8 cellular contexts compared by ENCODE assay signal in genomic region chr19:10748924-10749434, GRCh38. TPM values are rescaled to one million over a fixed set of nuclear protein-coding genes. Genes with fewer than 3 reads are reported as not detected.
DNase-seq lines count a peak whose midpoint lies in the region; ATAC-seq and TF ChIP-seq lines count a peak whose summit lies in the region.

No MANE protein-coding gene starts in this region.

- H3K79me1 ChIP-seq in mesenchymal stem cell (replicated peaks; ENCODE audit: low read length, poor library complexity, severe bottlenecking), result peaks cover 40% of the 10 kb centered on the region

- no peak overlapping the region for H2BK120ac ChIP-seq in mesenchymal stem cell (ENCODE audit: low read depth, low read length)

- no peaks in the 10 kb centered on the region for H3K27me3 Mint-ChIP-seq in central memory CD8-positive, alpha-beta T cell

- peak; percentile 63 for DNase-seq in DMS153 treated with DMSO at 0.1 percent for 48 hours (lab: John Stamatoyannopoulos, UW; ENCODE audit: unreplicated experiment)
- peak; percentile 70 for DNase-seq in NCI-H2171 (lab: John Stamatoyannopoulos, UW)
- DNase-seq in central memory CD8-positive, alpha-beta T cell (ENCODE audit: low spot score in 2 of 2), result no peak
- peak; percentile 43 for DNase-seq in mesenchymal stem cell
- no peak for DNase-seq in lower leg skin (ENCODE audit: low spot score in 2 of 2)
- no peak for DNase-seq in GM20000 (ENCODE audit: low spot score)

- peak overlapping the region in 1 of 2 experiments; percentile 81 for H3K18ac ChIP-seq in mesenchymal stem cell (ENCODE audit: low read depth in 1 of 2, low read length in 2 of 2)

- peak overlapping the region; percentile 78 for H3K27ac Mint-ChIP-seq in central memory CD8-positive, alpha-beta T cell (ENCODE audit: low read depth)

- peak overlapping the region; percentile 23 for H3K4me3 Mint-ChIP-seq in central memory CD8-positive, alpha-beta T cell

- TF ChIP-seq CTCF in lower leg skin (IDR thresholded peaks at IDR 0.05) (no peak), GM20000 (IDR thresholded peaks at IDR 0.05; ENCODE audit: extremely low read depth, missing control alignments) (no peak)

- H2BK15ac ChIP-seq in mesenchymal stem cell (ENCODE audit: low read depth, poor library complexity, severe bottlenecking), result no peak overlapping the region

- no peak for TF ChIP-seq POLR2A in lower leg skin (IDR thresholded peaks at IDR 0.05)

- H4K8ac ChIP-seq in mesenchymal stem cell (ENCODE audit: low read length), result no peak overlapping the region

- H3K4me3 ChIP-seq in mesenchymal stem cell (ENCODE audit: insufficient read depth in 1 of 2, low read depth in 1 of 2, low read length in 2 of 2), result no peak overlapping the region
- H3K4me3 ChIP-seq in lower leg skin (ENCODE audit: low read depth, poor library complexity, severe bottlenecking), result no peak overlapping the region

- H3K9ac ChIP-seq in mesenchymal stem cell (ENCODE audit: low read length), result peak overlapping the region; percentile 32

- no peak overlapping the region for H4K91ac ChIP-seq in mesenchymal stem cell (ENCODE audit: low read length)

- H3K4me2 ChIP-seq in mesenchymal stem cell (ENCODE audit: low read length, poor library complexity, severe bottlenecking), result no peak overlapping the region

- no peaks in the 10 kb centered on the region for H3K9me3 ChIP-seq in mesenchymal stem cell (ENCODE audit: control insufficient read depth, low read length)

- H2BK5ac ChIP-seq in mesenchymal stem cell (ENCODE audit: low read depth, low read length, poor library complexity, severe bottlenecking), result no peak overlapping the region

- H2AK5ac ChIP-seq in mesenchymal stem cell (ENCODE audit: low read length, severe bottlenecking), result no peak overlapping the region

- no peaks in the 10 kb centered on the region for H3K27me3 ChIP-seq in mesenchymal stem cell (ENCODE audit: control insufficient read depth in 1 of 2, insufficient read depth in 1 of 2, low read length in 2 of 2)

- H2BK12ac ChIP-seq in mesenchymal stem cell (ENCODE audit: low read length in 2 of 2), result peak overlapping the region in 1 of 2 experiments; percentile 15

- no peak overlapping the region for H3K4ac ChIP-seq in mesenchymal stem cell (ENCODE audit: low read depth in 1 of 2, low read length in 2 of 2)

- no peaks in the 10 kb centered on the region for H3K9me3 Mint-ChIP-seq in central memory CD8-positive, alpha-beta T cell

- no peak overlapping the region for H2AFZ ChIP-seq in mesenchymal stem cell (ENCODE audit: low read depth, low read length)

- no peak overlapping the region for H3K27ac ChIP-seq in mesenchymal stem cell (ENCODE audit: low read length, poor library complexity, severe bottlenecking)

- peaks cover 49% of the 10 kb centered on the region for H3K4me1 ChIP-seq in mesenchymal stem cell (ENCODE audit: control insufficient read depth, insufficient read depth, low read depth, low read length)

- H3K14ac ChIP-seq in mesenchymal stem cell (ENCODE audit: low read length in 2 of 2), result peak overlapping the region in 1 of 2 experiments; percentile 76

- H3K36me3 Mint-ChIP-seq in central memory CD8-positive, alpha-beta T cell (ENCODE audit: insufficient read depth), result peaks cover 21% of the 10 kb centered on the region

- 62% methylated on average over 10 of the region's 10 CpGs for WGBS in mesenchymal stem cell
- WGBS in lower leg skin, 2 donors, result 26 to 34% methylated on average over 8 to 10 of the region's 10 CpGs

- H3K23ac ChIP-seq in mesenchymal stem cell (ENCODE audit: low read length in 2 of 2), result peak overlapping the region in 1 of 2 experiments; percentile 98

- peaks cover 66% of the 10 kb centered on the region for H3K4me1 Mint-ChIP-seq in central memory CD8-positive, alpha-beta T cell

- no peak for ATAC-seq in central memory CD8-positive, alpha-beta T cell (replicated peaks; ENCODE audit: extremely low read depth, poor library complexity, severe bottlenecking)
- no peak for ATAC-seq in GM21576 (IDR thresholded peaks at IDR 0.05; ENCODE audit: unreplicated experiment)
- ATAC-seq in HG02840 (IDR thresholded peaks at IDR 0.05; ENCODE audit: low FRiP score, unreplicated experiment), result no peak

- H3K36me3 ChIP-seq in mesenchymal stem cell (ENCODE audit: control insufficient read depth in 1 of 2, insufficient read depth in 2 of 2, low read depth in 1 of 2, low read length in 2 of 2), result peaks cover 0 to 18% of the 10 kb centered on the region in 2 experiments

- intact Hi-C loops in lower leg skin (cut with DNase I; ENCODE audit: low total_unique reads), result no loop called here

RNA-seq across cellular contexts. Expression of gene DNM2, which starts 31.1 kb away (rescaled TPM):
- polyA plus RNA-seq in mesenchymal stem cell (2013, experiment 1 of 2), result 71.1 TPM
- polyA plus RNA-seq in mesenchymal stem cell (2013, experiment 2 of 2), result 70.3 TPM
- 100 to 1,000 TPM; 182 to 245 (median 218) TPM for total RNA-seq in lower leg skin

RNA-seq across cellular contexts. Expression of gene QTRT1, which starts 47.7 kb away (rescaled TPM):
- polyA plus RNA-seq in mesenchymal stem cell (2013, experiment 1 of 2), result 15.1 TPM
- 14.3 TPM for polyA plus RNA-seq in mesenchymal stem cell (2013, experiment 2 of 2)
- total RNA-seq in lower leg skin, result 10 to 100 TPM; 25.1 to 33.7 (median 31.0) TPM

Comparison
In these comparisons a context has a peak if more than half of its experiments do, and no peak if none do; other contexts are left out.
1. DNase-seq: peak in DMS153 treated with DMSO at 0.1 percent for 48 hours (single experiment), NCI-H2171 (single experiment) and mesenchymal stem cell (single experiment); none in central memory CD8-positive, alpha-beta T cell (0 of 2), lower leg skin (0 of 2) and GM20000 (single experiment).